1 cellular context compared by ENCODE assay signal in the genomic region with DNA sequence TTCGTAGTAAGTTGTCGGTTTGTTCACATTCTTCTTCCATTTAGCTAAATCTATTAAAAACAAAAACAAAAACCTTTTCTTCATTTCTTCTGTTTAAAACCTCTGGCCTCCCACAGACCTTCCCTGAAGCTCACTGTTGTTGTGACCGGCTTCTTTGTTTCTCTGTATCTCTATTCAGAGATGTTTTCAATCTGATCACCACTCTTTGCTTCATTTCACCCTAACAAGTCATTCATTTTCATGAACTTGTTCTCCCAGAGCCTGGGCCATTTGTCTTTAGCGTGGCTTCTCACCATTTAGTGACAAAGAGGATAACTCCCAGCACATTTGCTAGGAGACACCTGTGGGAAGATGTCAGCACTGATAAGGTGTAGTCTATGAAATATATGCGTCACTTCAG.
TF ChIP-seq lines count a peak whose summit lies in the region.

No MANE protein-coding gene starts in this region.

TF ChIP-seq in GM23338, 12 proteins besides CTCF, POLR2A, EP300 and RAD21 (continued from another document):
- TF ChIP-seq, protein P1, sequence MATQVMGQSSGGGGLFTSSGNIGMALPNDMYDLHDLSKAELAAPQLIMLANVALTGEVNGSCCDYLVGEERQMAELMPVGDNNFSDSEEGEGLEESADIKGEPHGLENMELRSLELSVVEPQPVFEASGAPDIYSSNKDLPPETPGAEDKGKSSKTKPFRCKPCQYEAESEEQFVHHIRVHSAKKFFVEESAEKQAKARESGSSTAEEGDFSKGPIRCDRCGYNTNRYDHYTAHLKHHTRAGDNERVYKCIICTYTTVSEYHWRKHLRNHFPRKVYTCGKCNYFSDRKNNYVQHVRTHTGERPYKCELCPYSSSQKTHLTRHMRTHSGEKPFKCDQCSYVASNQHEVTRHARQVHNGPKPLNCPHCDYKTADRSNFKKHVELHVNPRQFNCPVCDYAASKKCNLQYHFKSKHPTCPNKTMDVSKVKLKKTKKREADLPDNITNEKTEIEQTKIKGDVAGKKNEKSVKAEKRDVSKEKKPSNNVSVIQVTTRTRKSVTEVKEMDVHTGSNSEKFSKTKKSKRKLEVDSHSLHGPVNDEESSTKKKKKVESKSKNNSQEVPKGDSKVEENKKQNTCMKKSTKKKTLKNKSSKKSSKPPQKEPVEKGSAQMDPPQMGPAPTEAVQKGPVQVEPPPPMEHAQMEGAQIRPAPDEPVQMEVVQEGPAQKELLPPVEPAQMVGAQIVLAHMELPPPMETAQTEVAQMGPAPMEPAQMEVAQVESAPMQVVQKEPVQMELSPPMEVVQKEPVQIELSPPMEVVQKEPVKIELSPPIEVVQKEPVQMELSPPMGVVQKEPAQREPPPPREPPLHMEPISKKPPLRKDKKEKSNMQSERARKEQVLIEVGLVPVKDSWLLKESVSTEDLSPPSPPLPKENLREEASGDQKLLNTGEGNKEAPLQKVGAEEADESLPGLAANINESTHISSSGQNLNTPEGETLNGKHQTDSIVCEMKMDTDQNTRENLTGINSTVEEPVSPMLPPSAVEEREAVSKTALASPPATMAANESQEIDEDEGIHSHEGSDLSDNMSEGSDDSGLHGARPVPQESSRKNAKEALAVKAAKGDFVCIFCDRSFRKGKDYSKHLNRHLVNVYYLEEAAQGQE (IDR thresholded peaks at IDR 0.05; ENCODE audit: unreplicated experiment), result no peak
TF ChIP-seq in GM23338: peak in this region for 0.
